ENCODE assay signal across 20 cellular contexts in the genomic region with DNA sequence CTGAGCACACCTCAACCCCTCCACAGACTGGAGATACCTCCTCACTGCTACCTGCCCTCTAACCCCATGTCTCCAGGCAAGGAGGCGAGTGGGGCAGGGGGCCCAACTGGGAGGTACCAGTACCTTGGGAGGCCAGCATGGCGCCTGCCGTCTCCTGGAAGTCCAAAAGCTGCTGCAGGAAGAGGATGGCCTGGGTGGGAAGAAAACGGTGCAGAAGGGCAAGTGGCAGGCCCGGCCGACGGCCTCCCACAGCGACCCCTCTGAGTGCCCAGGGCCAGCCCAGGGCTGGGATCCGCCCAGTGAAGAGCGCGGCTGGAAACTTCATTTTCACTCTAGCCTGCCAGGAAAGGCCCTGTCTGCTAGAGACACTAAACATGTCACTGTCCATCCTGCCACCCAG. TPM values are rescaled to one million over a fixed set of nuclear protein-coding genes. Genes with fewer than 3 reads are reported as not detected.
DNase-seq lines count a peak whose midpoint lies in the region; ATAC-seq, FAIRE-seq and TF ChIP-seq lines count a peak whose summit lies in the region.
"Had no signal": no experiment of that assay in that cellular context is flagged by ENCODE, and none has a peak within 500 bp of the region (broad histone marks: within the 10 kb centered on the region; RNA-seq: fewer than 3 reads in every experiment).

No MANE protein-coding gene starts in this region.

- no peak for TF ChIP-seq RAD21 in IMR-90 (IDR thresholded peaks at IDR 0.05; ENCODE audit: low read length)

- H3K9me3 ChIP-seq in IMR-90 (ENCODE audit: control insufficient read depth, insufficient read depth, low read length), result no peaks in the 10 kb centered on the region
- H3K9me3 ChIP-seq in neuronal stem cell (replicated peaks in 1 of 2; ENCODE audit: control insufficient read depth in 2 of 2, insufficient read depth in 1 of 2, low read depth in 1 of 2, low read length in 2 of 2), result no peaks in the 10 kb centered on the region
- H3K9me3 ChIP-seq: BE2C, HAP-1 had no signal

- TF ChIP-seq POLR2A in IMR-90 (IDR thresholded peaks at IDR 0.05; ENCODE audit: low read depth, low read length), result no peak

- H2BK15ac ChIP-seq in IMR-90 (ENCODE audit: low read depth, low read length) (no peak overlapping the region), neuronal stem cell (ENCODE audit: low read length) (no peak overlapping the region)

- H4K8ac ChIP-seq in IMR-90 (ENCODE audit: low read depth in 2 of 2, low read length in 2 of 2) (no peak overlapping the region), neuronal stem cell (ENCODE audit: low read depth, low read length) (no peak overlapping the region)

- no peak overlapping the region for H4K5ac ChIP-seq in IMR-90 (ENCODE audit: low read depth, low read length)

- H3K4me1 Mint-ChIP-seq in stimulated activated naive B cell treated with anti-CD40 and anti-IgM and Interleukin-4, amounts not matched to agents 10 μg/mL and 1 μg/mL and 100 μg/mL, for 72 hours, result no peaks in the 10 kb centered on the region
- H3K4me1 Mint-ChIP-seq in stimulated activated memory B cell treated with anti-CD40 and anti-IgM and Interleukin-4, amounts not matched to agents 10 μg/mL and 1 μg/mL and 100 μg/mL, for 72 hours, result no peaks in the 10 kb centered on the region

- peak overlapping the region; percentile 56 for H3K27ac Mint-ChIP-seq in stimulated activated naive B cell treated with anti-CD40 and anti-IgM and Interleukin-4, amounts not matched to agents 10 μg/mL and 1 μg/mL and 100 μg/mL, for 72 hours
- no peak overlapping the region for H3K27ac Mint-ChIP-seq in stimulated activated memory B cell treated with anti-CD40 and anti-IgM and Interleukin-4, amounts not matched to agents 10 μg/mL and 1 μg/mL and 100 μg/mL, for 72 hours
- H3K27ac Mint-ChIP-seq: CD4-positive, CD25-positive, alpha-beta regulatory T cell had no signal

- H3K56ac ChIP-seq in IMR-90 (ENCODE audit: extremely low read depth, insufficient read depth, low read length), result no peak overlapping the region

- H3K18ac ChIP-seq in IMR-90 (ENCODE audit: low read depth, low read length) (no peak overlapping the region), neuronal stem cell (ENCODE audit: low read length) (no peak overlapping the region)

- no peak overlapping the region for H3K4ac ChIP-seq in IMR-90 (ENCODE audit: low read depth, low read length)
- no peak overlapping the region for H3K4ac ChIP-seq in neuronal stem cell (ENCODE audit: low read length)

- H3K27ac ChIP-seq in IMR-90 (ENCODE audit: insufficient read depth, low read length) (no peak overlapping the region), neuronal stem cell (replicated peaks; ENCODE audit: low read length) (no peak overlapping the region)

- TF ChIP-seq CTCF in D721Med (IDR thresholded peaks at IDR 0.05; ENCODE audit: insufficient read depth, missing control alignments) (no peak), IMR-90 (conservative IDR thresholded peaks at IDR 0.05; ENCODE audit: low read depth, low read length) (no peak)

- ATAC-seq in IMR-90 (ENCODE audit: low read depth), result no peak
- ATAC-seq in stimulated activated naive B cell treated with anti-CD40 and anti-IgM and Interleukin-4, amounts not matched to agents 10 μg/mL and 1 μg/mL and 100 μg/mL, for 72 hours (replicated peaks), result no peak
- ATAC-seq in stimulated activated memory B cell treated with anti-CD40 and anti-IgM and Interleukin-4, amounts not matched to agents 10 μg/mL and 1 μg/mL and 100 μg/mL, for 72 hours, result no peak

- H2AFZ ChIP-seq in IMR-90 (replicated peaks; ENCODE audit: low read length, poor library complexity), result peak overlapping the region; percentile 49
- H2AFZ ChIP-seq in neuronal stem cell (ENCODE audit: low read length), result no peak overlapping the region

- no peaks in the 10 kb centered on the region for H3K4me1 ChIP-seq in IMR-90 (ENCODE audit: control insufficient read depth, insufficient read depth, low read length)
- no peaks in the 10 kb centered on the region for H3K4me1 ChIP-seq in neuronal stem cell (ENCODE audit: control insufficient read depth in 2 of 2, insufficient read depth in 1 of 2, low read depth in 1 of 2, low read length in 2 of 2)
- H3K4me1 ChIP-seq: HAP-1 had no signal

- in situ Hi-C loops in IMR-90 (cut with MboI; ENCODE audit: low sequenced_read_pairs), result no loop called here

- BruUV-seq in IMR-90 (replicated peaks; lab: Mats Ljungman, UMichigan), result no TSS peak

- POLR2A ChIA-PET in IMR-90 (lab: Charles Lee; ENCODE audit: unreplicated experiment), result no interaction called here

- H3K36me3 ChIP-seq in IMR-90 (ENCODE audit: control insufficient read depth, insufficient read depth, low read length) (peaks cover 79% of the 10 kb centered on the region), neuronal stem cell (replicated peaks in 1 of 2; ENCODE audit: control insufficient read depth in 2 of 2, insufficient read depth in 2 of 2, low read length in 2 of 2) (peaks cover 56 to 97% of the 10 kb centered on the region in 2 donors)

- no peak overlapping the region for H2BK12ac ChIP-seq in neuronal stem cell (ENCODE audit: low read length)

- H3K79me1 ChIP-seq in IMR-90 (ENCODE audit: low read depth in 1 of 2, low read length in 2 of 2) (peaks cover 0 to under 1% of the 10 kb centered on the region in 2 experiments; a peak in 1 of 4 replicates), neuronal stem cell (ENCODE audit: low read depth, low read length) (no peaks in the 10 kb centered on the region)

- H2AK5ac ChIP-seq in IMR-90 (ENCODE audit: low read depth, low read length) (no peak overlapping the region), neuronal stem cell (ENCODE audit: low read depth, low read length) (no peak overlapping the region)

- no peaks in the 10 kb centered on the region for H3K27me3 Mint-ChIP-seq in stimulated activated naive B cell treated with anti-CD40 and anti-IgM and Interleukin-4, amounts not matched to agents 10 μg/mL and 1 μg/mL and 100 μg/mL, for 72 hours
- no peaks in the 10 kb centered on the region for H3K27me3 Mint-ChIP-seq in stimulated activated memory B cell treated with anti-CD40 and anti-IgM and Interleukin-4, amounts not matched to agents 10 μg/mL and 1 μg/mL and 100 μg/mL, for 72 hours

- H3K23ac ChIP-seq in IMR-90 (ENCODE audit: low read depth, low read length) (no peak overlapping the region), neuronal stem cell (ENCODE audit: low read depth, low read length, poor library complexity) (no peak overlapping the region)

- no peak for FAIRE-seq in D721Med (lab: Jason Lieb, UNC)
- FAIRE-seq: A204.1, GM12878, GM19239, H1 had no signal

- H3K14ac ChIP-seq in IMR-90 (replicated peaks; ENCODE audit: low read depth, low read length), result no peak overlapping the region
- H3K14ac ChIP-seq in neuronal stem cell (ENCODE audit: low read length), result no peak overlapping the region

- H3K27me3 ChIP-seq in IMR-90 (ENCODE audit: control insufficient read depth, insufficient read depth, low read length) (no peaks in the 10 kb centered on the region), neuronal stem cell (ENCODE audit: control insufficient read depth in 3 of 3, insufficient read depth in 3 of 3, low read depth in 1 of 3, low read length in 3 of 3) (no peaks in the 10 kb centered on the region)
- H3K27me3 ChIP-seq: BE2C had no signal

- H3K4me3 ChIP-seq in IMR-90 (ENCODE audit: insufficient read depth, low read depth, low read length), result no peak overlapping the region
- no peak overlapping the region for H3K4me3 ChIP-seq in neuronal stem cell (ENCODE audit: low read length in 2 of 2)
- H3K4me3 ChIP-seq: GM12878, HAP-1 had no signal

- no peak overlapping the region for H2BK20ac ChIP-seq in IMR-90 (ENCODE audit: low read depth, low read length)

- DNase-seq in D721Med (ENCODE audit: insufficient read length, low spot score), result peak; percentile 6
- DNase-seq in IMR-90, result no peak
- no peak for DNase-seq in neuronal stem cell (ENCODE audit: low spot score)
- no peak for DNase-seq in stimulated activated naive B cell treated with anti-CD40 and anti-IgM and Interleukin-4, amounts not matched to agents 10 μg/mL and 1 μg/mL and 100 μg/mL, for 72 hours
- DNase-seq in RPMI8226, result no peak
- no peak for DNase-seq in DMS153 treated with DMSO at 0.1 percent for 48 hours (lab: John Stamatoyannopoulos, UW; ENCODE audit: unreplicated experiment)
- DNase-seq: ACHN; BE2C; C1 segment of cervical spinal cord; CD4-positive, CD25-positive, alpha-beta regulatory T cell; CD8-positive, alpha-beta memory T cell; COR-L47; DMS153; DMS79 treated with DMSO at 0.1 percent for 48 hours had no signal

- H4K91ac ChIP-seq in IMR-90 (ENCODE audit: insufficient read depth, low read depth, low read length) (no peak overlapping the region), neuronal stem cell (ENCODE audit: low read depth, low read length, poor library complexity) (no peak overlapping the region)

- H3K4me3 Mint-ChIP-seq in stimulated activated naive B cell treated with anti-CD40 and anti-IgM and Interleukin-4, amounts not matched to agents 10 μg/mL and 1 μg/mL and 100 μg/mL, for 72 hours, result no peak overlapping the region
- no peak overlapping the region for H3K4me3 Mint-ChIP-seq in stimulated activated memory B cell treated with anti-CD40 and anti-IgM and Interleukin-4, amounts not matched to agents 10 μg/mL and 1 μg/mL and 100 μg/mL, for 72 hours
- H3K4me3 Mint-ChIP-seq: CD4-positive, CD25-positive, alpha-beta regulatory T cell; CD8-positive, alpha-beta memory T cell had no signal

- H3K9me1 ChIP-seq in IMR-90 (ENCODE audit: insufficient read depth, low read length), result no peaks in the 10 kb centered on the region

- no CpG with 5 or more reads among the region's 11 CpGs for WGBS in IMR-90 (ENCODE audit: extremely low coverage in 2 of 2, insufficient read length in 1 of 2), 2 experiments
- WGBS in neuronal stem cell (ENCODE audit: extremely low coverage in 2 of 2, insufficient read length in 2 of 2, insufficient replicate concordance in 1 of 2), 2 donors, result no CpG with 5 or more reads among the region's 11 CpGs

- CTCF ChIA-PET in IMR-90 (lab: Yijun Ruan, JAX), result no interaction called here

- no peak overlapping the region for H2BK120ac ChIP-seq in IMR-90 (ENCODE audit: low read depth, low read length)
- H2BK120ac ChIP-seq in neuronal stem cell (ENCODE audit: low read depth, low read length), result no peak overlapping the region

- no peaks in the 10 kb centered on the region; the same call in 1 of the 2 replicates for H4K20me1 ChIP-seq in IMR-90 (ENCODE audit: insufficient read depth, low read length)

- no peak overlapping the region for H3K9ac ChIP-seq in IMR-90 (ENCODE audit: low read depth, low read length)
- H3K9ac ChIP-seq in neuronal stem cell (ENCODE audit: low read depth, low read length, poor library complexity), result no peak overlapping the region

- H3K4me2 ChIP-seq in IMR-90 (ENCODE audit: low read depth, low read length) (no peak overlapping the region), neuronal stem cell (ENCODE audit: insufficient read depth, low read length, poor library complexity, severe bottlenecking) (no peak overlapping the region)

- dilution Hi-C loops in IMR-90 (cut with HindIII; ENCODE audit: low sequenced_read_pairs, unreplicated experiment), result no loop called here

- no peak overlapping the region for H2AK9ac ChIP-seq in IMR-90 (replicated peaks; ENCODE audit: low read depth, low read length, poor library complexity)

- H2BK5ac ChIP-seq in IMR-90 (ENCODE audit: low read depth, low read length, poor library complexity, severe bottlenecking) (no peak overlapping the region), neuronal stem cell (ENCODE audit: low read length) (peak overlapping the region; percentile 75)

- peaks cover 57 to 58% of the 10 kb centered on the region in 2 donors for H3K36me3 Mint-ChIP-seq in stimulated activated naive B cell treated with anti-CD40 and anti-IgM and Interleukin-4, amounts not matched to agents 10 μg/mL and 1 μg/mL and 100 μg/mL, for 72 hours
- H3K36me3 Mint-ChIP-seq in stimulated activated memory B cell treated with anti-CD40 and anti-IgM and Interleukin-4, amounts not matched to agents 10 μg/mL and 1 μg/mL and 100 μg/mL, for 72 hours, result peaks cover 66% of the 10 kb centered on the region

- intact Hi-C loops in IMR-90 (cut with micrococcal nuclease), result no loop called here

- no peaks in the 10 kb centered on the region for H3K9me3 Mint-ChIP-seq in stimulated activated naive B cell treated with anti-CD40 and anti-IgM and Interleukin-4, amounts not matched to agents 10 μg/mL and 1 μg/mL and 100 μg/mL, for 72 hours
- no peaks in the 10 kb centered on the region for H3K9me3 Mint-ChIP-seq in stimulated activated memory B cell treated with anti-CD40 and anti-IgM and Interleukin-4, amounts not matched to agents 10 μg/mL and 1 μg/mL and 100 μg/mL, for 72 hours
- H3K9me3 Mint-ChIP-seq: CD8-positive, alpha-beta memory T cell had no signal

RNA-seq across cellular contexts. Expression of a gene that starts 8.5 kb away (rescaled TPM):
- total RNA-seq in IMR-90 (2012; rRNA removed), result not detected in 2 replicates
- not detected in 2 replicates for polyA plus RNA-seq in IMR-90 (2012; rRNA removed)
- not detected in 2 replicates for polyA plus RNA-seq in IMR-90 (2012; cell fraction: cytosol; rRNA removed)
- 0.16 and 0.18 TPM in 2 replicates for polyA plus RNA-seq in IMR-90 (2012; cell fraction: nucleus; rRNA removed; ENCODE audit: low replicate concordance)
- not detected for polyA plus RNA-seq in neuronal stem cell (2013, experiment 1 of 2)
- polyA plus RNA-seq in neuronal stem cell (2013, experiment 2 of 2), result not detected
- polyA plus RNA-seq: H1 had no signal

RNA-seq across cellular contexts. Expression of a gene that starts 12.9 kb away (rescaled TPM):
- not detected in 2 replicates for total RNA-seq in IMR-90 (2012; rRNA removed)
- 0.07 and 0.10 TPM in 2 replicates for polyA plus RNA-seq in IMR-90 (2012; rRNA removed)
- 0.18 TPM in 1 of 2 replicates, not detected in the other for polyA plus RNA-seq in IMR-90 (2012; cell fraction: cytosol; rRNA removed)
- 0.10 and 0.26 TPM in 2 replicates for polyA plus RNA-seq in IMR-90 (2012; cell fraction: nucleus; rRNA removed; ENCODE audit: low replicate concordance)
- polyA plus RNA-seq in neuronal stem cell (2013, experiment 1 of 2), result not detected
- polyA plus RNA-seq in neuronal stem cell (2013, experiment 2 of 2), result 0.03 TPM
- polyA plus RNA-seq: CD8-positive, alpha-beta memory T cell had no signal

RNA-seq across cellular contexts. Expression of a gene that starts 15.2 kb away (rescaled TPM):
- 47.1 and 47.2 TPM in 2 replicates for total RNA-seq in IMR-90 (2012; rRNA removed)
- polyA plus RNA-seq in IMR-90 (2012; rRNA removed), result 69.1 and 82.6 TPM in 2 replicates
- polyA plus RNA-seq in IMR-90 (2012; cell fraction: cytosol; rRNA removed), result 28.2 and 52.1 TPM in 2 replicates
- 24.9 and 48.5 TPM in 2 replicates for polyA plus RNA-seq in IMR-90 (2012; cell fraction: nucleus; rRNA removed; ENCODE audit: low replicate concordance)
- 51.0 TPM for polyA plus RNA-seq in neuronal stem cell (2013, experiment 1 of 2)
- polyA plus RNA-seq in neuronal stem cell (2013, experiment 2 of 2), result 51.5 TPM

RNA-seq across cellular contexts. Expression of a gene that starts 16.1 kb away (rescaled TPM):
- total RNA-seq in IMR-90 (2012; rRNA removed), result 98.9 and 118 TPM in 2 replicates
- polyA plus RNA-seq in IMR-90 (2012; rRNA removed), result 85.9 and 89.5 TPM in 2 replicates
- 35.6 and 57.4 TPM in 2 replicates for polyA plus RNA-seq in IMR-90 (2012; cell fraction: cytosol; rRNA removed)
- polyA plus RNA-seq in IMR-90 (2012; cell fraction: nucleus; rRNA removed; ENCODE audit: low replicate concordance), result 192 and 276 TPM in 2 replicates
- 50.4 TPM for polyA plus RNA-seq in neuronal stem cell (2013, experiment 1 of 2)
- 47.0 TPM for polyA plus RNA-seq in neuronal stem cell (2013, experiment 2 of 2)

RNA-seq across cellular contexts. Expression of a gene that starts 53.5 kb away (rescaled TPM):
- not detected in 2 replicates for total RNA-seq in IMR-90 (2012; rRNA removed)
- 0.05 TPM in 1 of 2 replicates, not detected in the other for polyA plus RNA-seq in IMR-90 (2012; rRNA removed)
- 0.01 TPM in 1 of 2 replicates, not detected in the other for polyA plus RNA-seq in IMR-90 (2012; cell fraction: cytosol; rRNA removed)
- polyA plus RNA-seq in IMR-90 (2012; cell fraction: nucleus; rRNA removed; ENCODE audit: low replicate concordance), result 0.03 TPM in 2 replicates
- 1.5 TPM for polyA plus RNA-seq in neuronal stem cell (2013, experiment 1 of 2)
- polyA plus RNA-seq in neuronal stem cell (2013, experiment 2 of 2), result 1.5 TPM
- total RNA-seq: GM12878 had no signal
- polyA plus RNA-seq: GM12878 had no signal
